9 cellular contexts compared by ENCODE assay signal in the genomic region with DNA sequence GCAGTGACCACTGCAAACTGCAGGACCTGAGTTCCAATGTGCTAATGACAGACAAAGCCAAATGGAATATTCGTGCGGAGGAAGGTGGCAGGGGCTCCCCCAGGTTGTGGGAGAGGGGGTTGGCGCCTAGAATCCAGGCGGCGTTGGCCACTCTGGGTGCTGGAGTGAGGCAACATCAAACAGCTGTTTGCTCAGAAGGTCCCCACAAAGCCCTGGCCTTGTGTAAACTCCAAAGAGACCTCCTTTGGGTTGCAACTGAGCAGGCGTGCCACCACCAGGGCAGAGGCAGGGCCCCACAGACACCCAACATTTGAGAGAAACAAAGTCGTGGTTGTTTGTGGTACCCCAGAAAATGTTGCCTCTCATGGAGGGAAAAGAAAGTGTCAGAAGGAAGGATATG. TPM values are rescaled to one million over a fixed set of nuclear protein-coding genes. Genes with fewer than 3 reads are reported as not detected.
"Had no signal": no experiment of that assay in that cellular context is flagged by ENCODE, and none has a peak within 500 bp of the region (broad histone marks: within the 10 kb centered on the region; RNA-seq: fewer than 3 reads in every experiment).

No MANE protein-coding gene starts in this region.

- DNase-seq: GM23248, GOT3, H9, HCEC 1CT, IMR-90, KG1 had no signal

- H3K4me3 ChIP-seq: GM23248, K562 had no signal

- H3K4me1 Mint-ChIP-seq: H9 had no signal

- H2AFZ ChIP-seq: GM23248 had no signal

- H3K9ac ChIP-seq: GM23248 had no signal

- H3K4me3 Mint-ChIP-seq: H9 had no signal

- H3K27ac Mint-ChIP-seq: H9 had no signal

- ATAC-seq: K562 had no signal

- H3K27ac ChIP-seq: GM23248, HL-60 had no signal

RNA-seq across cellular contexts. Expression of gene STKLD1, which starts 14.5 kb away (rescaled TPM):
- total RNA-seq: HT1080 had no signal
